In the genomic region with DNA sequence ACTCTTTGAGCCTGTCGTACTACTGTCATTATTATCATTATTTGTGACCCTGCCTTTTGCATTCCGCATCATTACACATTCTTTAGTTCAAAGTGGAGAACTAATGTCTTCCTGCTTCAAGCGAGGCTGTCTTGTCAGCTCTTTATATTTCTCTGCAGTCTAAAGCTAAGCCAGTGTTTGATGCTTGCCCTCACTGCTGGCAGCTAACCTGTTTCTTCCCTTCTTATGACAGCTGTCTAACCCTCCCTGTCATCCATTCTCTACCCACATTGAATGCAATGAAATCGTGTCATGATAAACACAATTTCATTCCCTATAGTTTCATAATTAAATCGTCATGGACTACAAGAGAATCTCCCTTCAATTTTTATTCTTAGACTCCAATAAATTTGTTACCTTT, we compare ENCODE assay signal across 25 cellular contexts.
"Had no signal": no experiment of that assay in that cellular context is flagged by ENCODE, and none has a peak within 500 bp of the region (broad histone marks: within the 10 kb centered on the region; RNA-seq: fewer than 3 reads in every experiment).

No MANE protein-coding gene starts in this region.

- H3K4me3 ChIP-seq: colonic mucosa, esophagus squamous epithelium, gastrocnemius medialis, heart right ventricle, left lung, lower lobe of right lung, mucosa of descending colon had no signal

- H3K27me3 Mint-ChIP-seq: dendritic cell treated with granulocyte-macrophage colony-stimulating factor and Interleukin-4, amounts not matched to agents 40 ng/mL and 50 ng/mL, for 4 days; effector memory CD8-positive, alpha-beta T cell; naive B cell had no signal

- H3K9me3 Mint-ChIP-seq: endodermal cell, mesothelial cell of epicardium had no signal

- DNase-seq: colonic mucosa; cortex of kidney; effector CD8-positive, alpha-beta T cell; effector memory CD8-positive, alpha-beta T cell; endodermal cell; erythroblast; esophagus squamous epithelium; foreskin fibroblast; foreskin melanocyte; gastrocnemius medialis; glutamatergic neuron; head of caudate nucleus; heart right ventricle; hippocampal formation; left cardiac atrium; left lung; left ventricle myocardium superior; lower lobe of right lung; mesenchymal stem cell; mucosa of descending colon; naive B cell had no signal

- H3K27me3 ChIP-seq: colonic mucosa, esophagus squamous epithelium, gastrocnemius medialis, heart right ventricle, left lung had no signal

- H3K27ac ChIP-seq: colonic mucosa, epithelial cell of prostate, esophagus squamous epithelium, gastrocnemius medialis, heart right ventricle, left lung, lower lobe of right lung had no signal

- H3K36me3 ChIP-seq: colonic mucosa, esophagus squamous epithelium, gastrocnemius medialis, heart right ventricle, left lung, lower lobe of right lung had no signal

- H3K36me3 Mint-ChIP-seq: mesothelial cell of epicardium, naive B cell had no signal

- ATAC-seq: effector memory CD8-positive, alpha-beta T cell; esophagus mucosa; gastrocnemius medialis; heart right ventricle; left cardiac atrium; left lung; left ventricle myocardium superior; lower lobe of right lung; mucosa of descending colon had no signal

- H3K9me3 ChIP-seq: colonic mucosa, esophagus squamous epithelium, gastrocnemius medialis, heart right ventricle, left lung, lower lobe of right lung, mucosa of descending colon had no signal

- H3K27ac Mint-ChIP-seq: dendritic cell treated with granulocyte-macrophage colony-stimulating factor and Interleukin-4, amounts not matched to agents 40 ng/mL and 50 ng/mL, for 4 days; effector memory CD8-positive, alpha-beta T cell; endodermal cell; mesothelial cell of epicardium; naive B cell had no signal

- H3K4me3 Mint-ChIP-seq: dendritic cell treated with granulocyte-macrophage colony-stimulating factor and Interleukin-4, amounts not matched to agents 40 ng/mL and 50 ng/mL, for 4 days; effector memory CD8-positive, alpha-beta T cell; endodermal cell; mesothelial cell of epicardium; naive B cell had no signal

- H3K4me1 ChIP-seq: colonic mucosa, esophagus squamous epithelium, gastrocnemius medialis, left lung, lower lobe of right lung had no signal

- H3K4me1 Mint-ChIP-seq: endodermal cell, naive B cell had no signal
